Comparison of ENCODE assay signal across 2 cellular contexts in the genomic region with DNA sequence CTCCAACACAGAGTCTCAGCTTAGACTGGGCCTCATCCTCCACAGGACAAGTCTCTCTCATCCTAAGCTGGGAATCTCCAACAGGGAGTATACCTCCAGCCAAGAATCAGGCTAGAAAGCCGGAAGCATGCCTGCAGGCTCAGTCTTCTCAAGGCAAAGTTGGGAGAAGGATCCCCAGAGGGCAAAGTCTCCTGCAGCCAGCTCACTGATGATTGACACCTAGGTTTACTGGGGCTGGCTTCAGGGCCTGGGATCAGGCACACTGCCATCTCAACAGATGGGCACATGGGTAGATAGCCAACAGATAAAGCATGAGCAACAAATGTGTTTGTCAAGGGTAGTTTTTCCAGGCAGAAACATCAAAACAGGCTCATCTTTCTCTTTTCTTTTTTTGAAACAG.
TF ChIP-seq lines count a peak whose summit lies in the region.

No MANE protein-coding gene starts in this region.

TF ChIP-seq in HepG2, 621 proteins besides CTCF, POLR2A, EP300 and RAD21 (continued from another document):
- TF ChIP-seq, protein P1, sequence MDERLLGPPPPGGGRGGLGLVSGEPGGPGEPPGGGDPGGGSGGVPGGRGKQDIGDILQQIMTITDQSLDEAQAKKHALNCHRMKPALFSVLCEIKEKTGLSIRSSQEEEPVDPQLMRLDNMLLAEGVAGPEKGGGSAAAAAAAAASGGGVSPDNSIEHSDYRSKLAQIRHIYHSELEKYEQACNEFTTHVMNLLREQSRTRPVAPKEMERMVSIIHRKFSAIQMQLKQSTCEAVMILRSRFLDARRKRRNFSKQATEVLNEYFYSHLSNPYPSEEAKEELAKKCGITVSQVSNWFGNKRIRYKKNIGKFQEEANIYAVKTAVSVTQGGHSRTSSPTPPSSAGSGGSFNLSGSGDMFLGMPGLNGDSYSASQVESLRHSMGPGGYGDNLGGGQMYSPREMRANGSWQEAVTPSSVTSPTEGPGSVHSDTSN (CRISPR knock-in tag; IDR thresholded peaks at IDR 0.05), result peak; percentile 81
- TF ChIP-seq, protein P2, sequence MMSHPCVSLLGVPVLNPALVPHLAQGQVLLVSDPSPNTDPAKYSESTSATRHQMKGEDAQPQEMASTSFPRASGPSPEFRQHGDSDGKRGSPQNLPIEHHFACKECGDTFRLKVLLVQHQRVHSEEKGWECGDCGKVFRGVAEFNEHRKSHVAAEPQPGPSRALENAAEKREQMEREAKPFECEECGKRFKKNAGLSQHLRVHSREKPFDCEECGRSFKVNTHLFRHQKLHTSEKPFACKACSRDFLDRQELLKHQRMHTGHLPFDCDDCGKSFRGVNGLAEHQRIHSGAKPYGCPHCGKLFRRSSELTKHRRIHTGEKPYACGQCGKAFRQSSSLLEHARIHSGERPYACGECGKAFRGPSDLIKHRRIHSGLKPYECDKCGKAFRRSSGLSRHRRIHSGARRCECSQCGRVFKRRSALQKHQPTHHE (CRISPR knock-in tag; IDR thresholded peaks at IDR 0.05; ENCODE audit: borderline replicate concordance), result no peak
- peak; percentile 72 for TF ChIP-seq ZNF329 (CRISPR knock-in tag; IDR thresholded peaks at IDR 0.05; ENCODE audit: low read depth)
- TF ChIP-seq, protein P3, sequence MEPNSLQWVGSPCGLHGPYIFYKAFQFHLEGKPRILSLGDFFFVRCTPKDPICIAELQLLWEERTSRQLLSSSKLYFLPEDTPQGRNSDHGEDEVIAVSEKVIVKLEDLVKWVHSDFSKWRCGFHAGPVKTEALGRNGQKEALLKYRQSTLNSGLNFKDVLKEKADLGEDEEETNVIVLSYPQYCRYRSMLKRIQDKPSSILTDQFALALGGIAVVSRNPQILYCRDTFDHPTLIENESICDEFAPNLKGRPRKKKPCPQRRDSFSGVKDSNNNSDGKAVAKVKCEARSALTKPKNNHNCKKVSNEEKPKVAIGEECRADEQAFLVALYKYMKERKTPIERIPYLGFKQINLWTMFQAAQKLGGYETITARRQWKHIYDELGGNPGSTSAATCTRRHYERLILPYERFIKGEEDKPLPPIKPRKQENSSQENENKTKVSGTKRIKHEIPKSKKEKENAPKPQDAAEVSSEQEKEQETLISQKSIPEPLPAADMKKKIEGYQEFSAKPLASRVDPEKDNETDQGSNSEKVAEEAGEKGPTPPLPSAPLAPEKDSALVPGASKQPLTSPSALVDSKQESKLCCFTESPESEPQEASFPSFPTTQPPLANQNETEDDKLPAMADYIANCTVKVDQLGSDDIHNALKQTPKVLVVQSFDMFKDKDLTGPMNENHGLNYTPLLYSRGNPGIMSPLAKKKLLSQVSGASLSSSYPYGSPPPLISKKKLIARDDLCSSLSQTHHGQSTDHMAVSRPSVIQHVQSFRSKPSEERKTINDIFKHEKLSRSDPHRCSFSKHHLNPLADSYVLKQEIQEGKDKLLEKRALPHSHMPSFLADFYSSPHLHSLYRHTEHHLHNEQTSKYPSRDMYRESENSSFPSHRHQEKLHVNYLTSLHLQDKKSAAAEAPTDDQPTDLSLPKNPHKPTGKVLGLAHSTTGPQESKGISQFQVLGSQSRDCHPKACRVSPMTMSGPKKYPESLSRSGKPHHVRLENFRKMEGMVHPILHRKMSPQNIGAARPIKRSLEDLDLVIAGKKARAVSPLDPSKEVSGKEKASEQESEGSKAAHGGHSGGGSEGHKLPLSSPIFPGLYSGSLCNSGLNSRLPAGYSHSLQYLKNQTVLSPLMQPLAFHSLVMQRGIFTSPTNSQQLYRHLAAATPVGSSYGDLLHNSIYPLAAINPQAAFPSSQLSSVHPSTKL (CRISPR knock-in tag; IDR thresholded peaks at IDR 0.05), result 0 out of 2 replicates have a peak, but pooled peaks have one; percentile 15

TF ChIP-seq in GM23338, 12 proteins besides CTCF, POLR2A, EP300 and RAD21 (continued from another document):
- TF ChIP-seq, protein P4, sequence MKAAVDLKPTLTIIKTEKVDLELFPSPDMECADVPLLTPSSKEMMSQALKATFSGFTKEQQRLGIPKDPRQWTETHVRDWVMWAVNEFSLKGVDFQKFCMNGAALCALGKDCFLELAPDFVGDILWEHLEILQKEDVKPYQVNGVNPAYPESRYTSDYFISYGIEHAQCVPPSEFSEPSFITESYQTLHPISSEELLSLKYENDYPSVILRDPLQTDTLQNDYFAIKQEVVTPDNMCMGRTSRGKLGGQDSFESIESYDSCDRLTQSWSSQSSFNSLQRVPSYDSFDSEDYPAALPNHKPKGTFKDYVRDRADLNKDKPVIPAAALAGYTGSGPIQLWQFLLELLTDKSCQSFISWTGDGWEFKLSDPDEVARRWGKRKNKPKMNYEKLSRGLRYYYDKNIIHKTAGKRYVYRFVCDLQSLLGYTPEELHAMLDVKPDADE (IDR thresholded peaks at IDR 0.05), result no peak
